Comparison of ENCODE assay signal across 19 cellular contexts in genomic region chr10:43073721-43074120, GRCh38. TPM values are rescaled to one million over a fixed set of nuclear protein-coding genes. Genes with fewer than 3 reads are reported as not detected.
DNase-seq lines count a peak whose midpoint lies in the region; ATAC-seq, FAIRE-seq and TF ChIP-seq lines count a peak whose summit lies in the region.
"Had no signal": no experiment of that assay in that cellular context is flagged by ENCODE, and none has a peak within 500 bp of the region (broad histone marks: within the 10 kb centered on the region; RNA-seq: fewer than 3 reads in every experiment).

No MANE protein-coding gene starts in this region.

- intact Hi-C loops in right cardiac atrium (cut with DNase I) = no loop called here
- intact Hi-C loops in left ventricle myocardium inferior (cut with micrococcal nuclease) = no loop called here
- intact Hi-C loops in lower lobe of right lung (cut with DNase I) = no loop called here

- H3K9me3 ChIP-seq in right cardiac atrium (ENCODE audit: control insufficient read depth, low read length) (no peaks in the 10 kb centered on the region), left ventricle myocardium inferior (replicated peaks) (no peaks in the 10 kb centered on the region), lower lobe of right lung (no peaks in the 10 kb centered on the region), osteoblast (ENCODE audit: low read depth, low read length) (no peaks in the 10 kb centered on the region)

- H3K79me2 ChIP-seq in osteoblast (ENCODE audit: insufficient read depth, low read length) = no peaks in the 10 kb centered on the region

- no peaks in the 10 kb centered on the region for H3K27me3 ChIP-seq in right cardiac atrium (ENCODE audit: control insufficient read depth, insufficient read depth)
- peaks cover 75% of the 10 kb centered on the region for H3K27me3 ChIP-seq in left ventricle myocardium inferior (ENCODE audit: low read depth)
- peaks cover 43% of the 10 kb centered on the region for H3K27me3 ChIP-seq in lower lobe of right lung (ENCODE audit: low read depth)
- peaks cover 16% of the 10 kb centered on the region for H3K27me3 ChIP-seq in osteoblast (ENCODE audit: insufficient read depth, low read length)

- H3K36me3 ChIP-seq in left ventricle myocardium inferior (no peaks in the 10 kb centered on the region), lower lobe of right lung (no peaks in the 10 kb centered on the region), osteoblast (ENCODE audit: insufficient read depth, low read length) (no peaks in the 10 kb centered on the region)

- H3K4me3 ChIP-seq in right cardiac atrium (ENCODE audit: low read length) = no peak overlapping the region
- H3K4me3 ChIP-seq in left ventricle myocardium inferior = no peak overlapping the region
- H3K4me3 ChIP-seq in lower lobe of right lung = no peak overlapping the region
- H3K4me3 ChIP-seq in osteoblast (ENCODE audit: insufficient read depth, low read length) = no peak overlapping the region

- ATAC-seq in right cardiac atrium = no peak
- no peak for ATAC-seq in lower lobe of right lung
- no peak for ATAC-seq in HG02938 (IDR thresholded peaks at IDR 0.05; ENCODE audit: unreplicated experiment)
- no peak for ATAC-seq in GM21447 (IDR thresholded peaks at IDR 0.05; ENCODE audit: unreplicated experiment)
- ATAC-seq in GM19395 (IDR thresholded peaks at IDR 0.05; ENCODE audit: unreplicated experiment) = no peak
- ATAC-seq: HCT116 had no signal

- peak; percentile 70 for FAIRE-seq in urothelium cell line (lab: Jason Lieb, UNC)
- FAIRE-seq: GM12891, GM18507 had no signal

- DNase-seq in right cardiac atrium = peak; percentile 0 to 19 (median 16)
- no peak for DNase-seq in left ventricle myocardium inferior
- peak; percentile 18 for DNase-seq in lower lobe of right lung
- peak; percentile 83 for DNase-seq in osteoblast (ENCODE audit: insufficient read length, low spot score, missing footprints)
- no peak for DNase-seq in urothelium cell line (ENCODE audit: low spot score)
- DNase-seq: C1 segment of cervical spinal cord; Calu3; CD4-positive, alpha-beta memory T cell; COR-L47; DMS53; DMS79 treated with DMSO at 0.1 percent for 48 hours; GF-D8; H9 had no signal

- H3K4me1 ChIP-seq in right cardiac atrium (ENCODE audit: control insufficient read depth, insufficient read depth, low read length) = peaks cover 2% of the 10 kb centered on the region
- H3K4me1 ChIP-seq in left ventricle myocardium inferior = peaks cover 23% of the 10 kb centered on the region
- H3K4me1 ChIP-seq in lower lobe of right lung = peaks cover 5% of the 10 kb centered on the region
- no peaks in the 10 kb centered on the region for H3K4me1 ChIP-seq in osteoblast (ENCODE audit: insufficient read depth, low read length)

- H3K27ac ChIP-seq in right cardiac atrium (ENCODE audit: low read length) = no peak overlapping the region
- no peak overlapping the region for H3K27ac ChIP-seq in left ventricle myocardium inferior (replicated peaks)
- no peak overlapping the region for H3K27ac ChIP-seq in lower lobe of right lung
- no peak overlapping the region for H3K27ac ChIP-seq in osteoblast (ENCODE audit: low read depth, low read length)

- 82% methylated on average over 8 of the region's 8 CpGs for WGBS in right cardiac atrium

- H4K20me1 ChIP-seq in osteoblast (ENCODE audit: insufficient read depth, low read length) = no peaks in the 10 kb centered on the region

- TF ChIP-seq CTCF in left ventricle myocardium inferior (IDR thresholded peaks at IDR 0.05; ENCODE audit: borderline replicate concordance) (no peak), lower lobe of right lung (IDR thresholded peaks at IDR 0.05) (no peak), osteoblast (IDR thresholded peaks at IDR 0.05; ENCODE audit: extremely low read depth, low read depth, low read length) (no peak)

- H2AFZ ChIP-seq in osteoblast (ENCODE audit: low read length) = no peak overlapping the region

- no peak overlapping the region for H3K4me2 ChIP-seq in osteoblast (ENCODE audit: insufficient read depth, low read length)

RNA-seq across cellular contexts. Expression of gene RET, which starts 3.1 kb away (rescaled TPM):
- total RNA-seq in right cardiac atrium (under 1 TPM; 0.23 to 0.47 (median 0.33) TPM), left ventricle myocardium inferior (0.60 TPM), lower lobe of right lung (0.68 TPM), osteoblast (under 0.01 TPM in 2 replicates)
- polyA plus RNA-seq in right cardiac atrium = 0.59 TPM
- total RNA-seq: Calu3; CD4-positive, alpha-beta memory T cell had no signal
- polyA plus RNA-seq: CD4-positive, alpha-beta memory T cell had no signal

Comparison
In these comparisons a context has a peak if more than half of its experiments do, and no peak if none do; other contexts are left out.
1. DNase-seq: peak in right cardiac atrium (3 of 3), lower lobe of right lung (single experiment) and osteoblast (single experiment); none in left ventricle myocardium inferior (single experiment) and urothelium cell line (single experiment).